23 cellular contexts compared by ENCODE assay signal in the genomic region with DNA sequence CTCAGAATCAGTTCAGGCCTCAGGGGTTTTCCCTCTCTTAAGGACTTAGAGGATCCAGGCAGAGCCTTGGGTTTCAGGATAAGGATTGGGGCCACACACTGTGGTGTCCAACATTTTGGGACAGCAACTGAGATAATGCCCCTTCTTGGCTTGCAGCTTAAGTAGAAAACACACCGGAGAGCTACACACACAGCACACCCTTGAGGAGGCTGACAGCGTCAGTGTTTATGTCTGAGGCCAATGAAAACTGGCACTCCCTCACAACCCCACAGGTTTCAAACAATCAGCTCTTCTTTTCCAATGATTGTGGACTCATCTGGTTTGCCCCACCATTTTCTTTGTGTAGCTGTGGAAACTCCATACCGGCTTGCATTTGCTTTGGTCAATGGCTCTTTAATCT.
"Had no signal": no experiment of that assay in that cellular context is flagged by ENCODE, and none has a peak within 500 bp of the region (broad histone marks: within the 10 kb centered on the region; RNA-seq: fewer than 3 reads in every experiment).

No MANE protein-coding gene starts in this region.

- ATAC-seq: activated T-helper 17 cell treated with anti-CD3 and anti-CD28 coated beads, Interleukin-2, amount 50 U/mL, for 72 hours; body of pancreas; esophagus mucosa; gastrocnemius medialis; psoas muscle; right cardiac atrium; T-cell had no signal

- H3K4me1 Mint-ChIP-seq: activated T-helper 17 cell treated with anti-CD3 and anti-CD28 coated beads, Interleukin-2, amount 50 U/mL, for 72 hours; immature natural killer cell; T-cell had no signal

- H3K4me3 Mint-ChIP-seq: activated CD4-positive, alpha-beta memory T cell treated with anti-CD3 and anti-CD28 coated beads for 36 hours; activated T-helper 17 cell treated with anti-CD3 and anti-CD28 coated beads, Interleukin-2, amount 50 U/mL, for 72 hours; immature natural killer cell; T-cell had no signal

- H3K36me3 Mint-ChIP-seq: activated CD4-positive, alpha-beta memory T cell treated with anti-CD3 and anti-CD28 coated beads for 36 hours; immature natural killer cell; T-cell had no signal

- H3K36me3 ChIP-seq: colonic mucosa, gastrocnemius medialis, left ventricle myocardium inferior, ovary, tibial artery had no signal

- H3K9me3 ChIP-seq: body of pancreas, colonic mucosa, gastrocnemius medialis, ovary, psoas muscle, tibial artery had no signal

- H3K4me1 ChIP-seq: body of pancreas, colonic mucosa, gastrocnemius medialis, left ventricle myocardium inferior, psoas muscle, tibial artery had no signal

- DNase-seq: activated CD4-positive, alpha-beta memory T cell treated with anti-CD3 and anti-CD28 coated beads for 36 hours; activated naive CD4-positive, alpha-beta T cell treated with Interleukin-2 at 50 U/mL for 16 hours; body of pancreas; caudate nucleus; colonic mucosa; gastrocnemius medialis; head of caudate nucleus; immature natural killer cell; kidney glomerular epithelial cell; left ventricle myocardium inferior; mammary epithelial cell; ovary; psoas muscle; right cardiac atrium; stimulated activated CD4-positive, alpha-beta T cell treated with anti-CD3 and anti-CD28 coated beads, Interleukin-2, amount 100 ng/mL, for 24 hours; stimulated activated naive CD4-positive, alpha-beta T cell treated with Interleukin-2 at 50 U/mL for 16 hours; T-cell; T-helper 9 cell; tibial artery had no signal

- H3K9me3 Mint-ChIP-seq: activated CD4-positive, alpha-beta memory T cell treated with anti-CD3 and anti-CD28 coated beads for 36 hours; activated T-helper 17 cell treated with anti-CD3 and anti-CD28 coated beads, Interleukin-2, amount 50 U/mL, for 72 hours; immature natural killer cell had no signal

- H3K4me3 ChIP-seq: body of pancreas, colonic mucosa, gastrocnemius medialis, left ventricle myocardium inferior, ovary, psoas muscle, tibial artery had no signal

- H3K27ac Mint-ChIP-seq: activated CD4-positive, alpha-beta memory T cell treated with anti-CD3 and anti-CD28 coated beads for 36 hours; activated T-helper 17 cell treated with anti-CD3 and anti-CD28 coated beads, Interleukin-2, amount 50 U/mL, for 72 hours; immature natural killer cell; T-cell had no signal

- FAIRE-seq: endometrium had no signal

- H3K27ac ChIP-seq: body of pancreas, colonic mucosa, gastrocnemius medialis, left ventricle myocardium inferior, ovary, psoas muscle, tibial artery, VCaP had no signal

- H3K27me3 ChIP-seq: body of pancreas, colonic mucosa, gastrocnemius medialis, ovary, tibial artery had no signal
